8 cellular contexts compared by ENCODE assay signal in genomic region chr14:72891666-72892102, GRCh38. TPM values are rescaled to one million over a fixed set of nuclear protein-coding genes. Genes with fewer than 3 reads are reported as not detected.
DNase-seq lines count a peak whose midpoint lies in the region; ATAC-seq and TF ChIP-seq lines count a peak whose summit lies in the region.

No MANE protein-coding gene starts in this region.

- no peak for TF ChIP-seq CTCF in MM.1S (IDR thresholded peaks at IDR 0.05; ENCODE audit: low read length)
- no peak for TF ChIP-seq CTCF in endodermal cell (conservative IDR thresholded peaks at IDR 0.05)
- no peak for TF ChIP-seq CTCF in osteoblast (IDR thresholded peaks at IDR 0.05; ENCODE audit: extremely low read depth, low read depth, low read length)

- no peaks in the 10 kb centered on the region for H3K9me2 ChIP-seq in MM.1S (replicated peaks; ENCODE audit: insufficient read depth, low read length)

- H3K9me3 Mint-ChIP-seq in endodermal cell, result peaks cover 3% of the 10 kb centered on the region

- no peaks in the 10 kb centered on the region for H3K9me3 ChIP-seq in BLaER1 treated with 17β-estradiol and CSF1 and Interleukin-3, amounts not matched to agents 10 nM and 100 nM (replicated peaks in 1 of 11)
- no peaks in the 10 kb centered on the region for H3K9me3 ChIP-seq in MM.1S (replicated peaks; ENCODE audit: insufficient read depth, low read length)
- H3K9me3 ChIP-seq in endodermal cell (ENCODE audit: control insufficient read depth, low read length), result no peaks in the 10 kb centered on the region
- H3K9me3 ChIP-seq in osteoblast (ENCODE audit: low read depth, low read length), result no peaks in the 10 kb centered on the region

- no peak overlapping the region for H3K27ac ChIP-seq in BLaER1 treated with 17β-estradiol and CSF1 and Interleukin-3, amounts not matched to agents 10 nM and 100 nM
- peak overlapping the region; percentile 78; the same call in 1 of the 2 replicates for H3K27ac ChIP-seq in MM.1S (ENCODE audit: low read length)
- no peak overlapping the region for H3K27ac ChIP-seq in endodermal cell (ENCODE audit: low read depth, low read length)
- no peak overlapping the region for H3K27ac ChIP-seq in osteoblast (ENCODE audit: low read depth, low read length)

- peaks cover 0 to 35% (median 24%) of the 10 kb centered on the region in 11 experiments; a peak in 15 of 22 replicates for H4K20me1 ChIP-seq in BLaER1 treated with 17β-estradiol and CSF1 and Interleukin-3, amounts not matched to agents 10 nM and 100 nM
- H4K20me1 ChIP-seq in MM.1S (ENCODE audit: insufficient read depth, low read length) (no peaks in the 10 kb centered on the region), osteoblast (ENCODE audit: insufficient read depth, low read length) (no peaks in the 10 kb centered on the region)

- 3% methylated on average over 13 of the region's 14 CpGs; no CpG with 5 or more reads in 1 of the 2 experiments for WGBS in endodermal cell (ENCODE audit: insufficient coverage in 1 of 2, insufficient read length in 1 of 2), 2 experiments

- peaks cover 22 to 40% (median 35%) of the 10 kb centered on the region in 10 experiments for H3K4me1 ChIP-seq in BLaER1 treated with 17β-estradiol and CSF1 and Interleukin-3, amounts not matched to agents 10 nM and 100 nM
- H3K4me1 ChIP-seq in MM.1S (ENCODE audit: low read length) (peaks cover 29% of the 10 kb centered on the region), endodermal cell (ENCODE audit: control insufficient read depth, insufficient read depth, low read length) (no peaks in the 10 kb centered on the region), osteoblast (ENCODE audit: insufficient read depth, low read length) (peaks cover 18% of the 10 kb centered on the region)

- H3K4me3 ChIP-seq in BLaER1 treated with 17β-estradiol and CSF1 and Interleukin-3, amounts not matched to agents 10 nM and 100 nM, result peak overlapping the region in 7 of 10 experiments; percentile 64 to 84 (median 72); a peak in 11 of 20 replicates
- H3K4me3 ChIP-seq in MM.1S (ENCODE audit: low read length) (peak overlapping the region; percentile 80), endodermal cell (ENCODE audit: low read length) (peak overlapping the region; percentile 90), osteoblast (ENCODE audit: insufficient read depth, low read length) (peak overlapping the region; percentile 88)

- H3K4me1 Mint-ChIP-seq in endodermal cell, result peaks cover 49% of the 10 kb centered on the region

- H3K4me3 Mint-ChIP-seq in endodermal cell, result peak overlapping the region; percentile 73

- H3F3A ChIP-seq in MM.1S (ENCODE audit: insufficient read depth, low read length), result peaks cover 36% of the 10 kb centered on the region

- no peak overlapping the region for H3K27ac Mint-ChIP-seq in endodermal cell

- peaks cover 84 to 96% (median 87%) of the 10 kb centered on the region in 11 experiments for H3K27me3 ChIP-seq in BLaER1 treated with 17β-estradiol and CSF1 and Interleukin-3, amounts not matched to agents 10 nM and 100 nM
- H3K27me3 ChIP-seq in MM.1S (replicated peaks; ENCODE audit: insufficient read depth, low read length), result no peaks in the 10 kb centered on the region
- peaks cover 48% of the 10 kb centered on the region for H3K27me3 ChIP-seq in endodermal cell (ENCODE audit: control insufficient read depth, insufficient read depth, low read length, poor library complexity, severe bottlenecking)
- H3K27me3 ChIP-seq in osteoblast (ENCODE audit: insufficient read depth, low read length), result peaks cover 13% of the 10 kb centered on the region

- no peak overlapping the region for H3K9ac ChIP-seq in BLaER1 treated with 17β-estradiol and CSF1 and Interleukin-3, amounts not matched to agents 10 nM and 100 nM
- peak overlapping the region; percentile 79; the same call in 1 of the 2 replicates for H3K9ac ChIP-seq in MM.1S (ENCODE audit: low read length)
- no peak overlapping the region for H3K9ac ChIP-seq in endodermal cell (ENCODE audit: extremely low read depth, low read length, poor library complexity, severe bottlenecking)

- no peaks in the 10 kb centered on the region for H3K36me3 Mint-ChIP-seq in endodermal cell (ENCODE audit: low read depth)

- H3K79me2 ChIP-seq in MM.1S (ENCODE audit: low read length) (peaks cover 70% of the 10 kb centered on the region), osteoblast (ENCODE audit: insufficient read depth, low read length) (peaks cover 32% of the 10 kb centered on the region)

- H3K36me3 ChIP-seq in BLaER1 treated with 17β-estradiol and CSF1 and Interleukin-3, amounts not matched to agents 10 nM and 100 nM, result no peaks in the 10 kb centered on the region
- H3K36me3 ChIP-seq in MM.1S (replicated peaks; ENCODE audit: insufficient read depth, low read length) (no peaks in the 10 kb centered on the region), endodermal cell (ENCODE audit: control insufficient read depth, insufficient read depth, low read length) (no peaks in the 10 kb centered on the region), osteoblast (ENCODE audit: insufficient read depth, low read length) (no peaks in the 10 kb centered on the region)

- H3K27me3 Mint-ChIP-seq in endodermal cell (ENCODE audit: insufficient read depth), result peaks cover 69% of the 10 kb centered on the region

- no peak for DNase-seq in MM.1S
- DNase-seq in endodermal cell, result peak; percentile 61
- DNase-seq in osteoblast (ENCODE audit: insufficient read length, low spot score, missing footprints), result no peak
- DNase-seq in SK-N-DZ (ENCODE audit: low spot score), result no peak
- no peak for DNase-seq in NCI-H2081 treated with DMSO at 0.1 percent for 48 hours (lab: John Stamatoyannopoulos, UW)
- no peak for DNase-seq in Kasumi-1 (lab: John Stamatoyannopoulos, UW)
- DNase-seq in left lobe of liver (ENCODE audit: low spot score), result no peak

- H3K4me2 ChIP-seq in BLaER1 treated with 17β-estradiol and CSF1 and Interleukin-3, amounts not matched to agents 10 nM and 100 nM, result peak overlapping the region; percentile 89 to 99 (median 96)
- H3K4me2 ChIP-seq in MM.1S (ENCODE audit: low read depth, low read length), result peak overlapping the region; percentile 88
- peak overlapping the region; percentile 92 for H3K4me2 ChIP-seq in osteoblast (ENCODE audit: insufficient read depth, low read length)

- H2AFZ ChIP-seq in MM.1S (ENCODE audit: low read length), result no peak overlapping the region
- peak overlapping the region; percentile 90 for H2AFZ ChIP-seq in osteoblast (ENCODE audit: low read length)

- ATAC-seq in left lobe of liver, result no peak

RNA-seq across cellular contexts. Expression of gene DPF3, which starts 2.2 kb away (rescaled TPM):
- not detected for total RNA-seq in endodermal cell
- polyA plus RNA-seq in endodermal cell (2013, experiment 1 of 2), result 3.5 TPM
- polyA plus RNA-seq in endodermal cell (2013, experiment 2 of 2), result 3.9 TPM
- total RNA-seq in osteoblast, result 0.59 and 1.8 TPM in 2 replicates
- 0.08 and 0.36 TPM in 2 replicates for polyA plus RNA-seq in SK-N-DZ (2014; cell fraction: cytosol; rRNA removed)
- polyA plus RNA-seq in SK-N-DZ (2014; cell fraction: nucleus; rRNA removed), result 0.95 and 6.7 TPM in 2 replicates
- total RNA-seq in left lobe of liver, result 5.2 TPM

RNA-seq across cellular contexts. Expression of gene DCAF4, which starts 34.6 kb away (rescaled TPM):
- total RNA-seq in endodermal cell (10 to 100 TPM; 16.4 to 17.7 TPM), osteoblast (18.3 and 21.0 TPM in 2 replicates), left lobe of liver (6.4 TPM)
- 9.4 TPM for polyA plus RNA-seq in endodermal cell (2013, experiment 1 of 2)
- polyA plus RNA-seq in endodermal cell (2013, experiment 2 of 2), result 8.2 TPM
- polyA plus RNA-seq in SK-N-DZ (2014; cell fraction: cytosol; rRNA removed), result 28.2 and 49.8 TPM in 2 replicates
- 39.9 and 79.4 TPM in 2 replicates for polyA plus RNA-seq in SK-N-DZ (2014; cell fraction: nucleus; rRNA removed)
